1 cellular context compared by ENCODE assay signal in genomic region chr9:105299190-105299854, GRCh38.
A peak's percentile ranks its signal among the peaks of the same experiment; 100 is the strongest.
TF ChIP-seq lines count a peak whose summit lies in the region.

No MANE protein-coding gene starts in this region.

TF ChIP-seq in K562, 482 proteins besides CTCF, POLR2A, EP300 and RAD21 (continued from another document):
- TF ChIP-seq, protein P1, sequence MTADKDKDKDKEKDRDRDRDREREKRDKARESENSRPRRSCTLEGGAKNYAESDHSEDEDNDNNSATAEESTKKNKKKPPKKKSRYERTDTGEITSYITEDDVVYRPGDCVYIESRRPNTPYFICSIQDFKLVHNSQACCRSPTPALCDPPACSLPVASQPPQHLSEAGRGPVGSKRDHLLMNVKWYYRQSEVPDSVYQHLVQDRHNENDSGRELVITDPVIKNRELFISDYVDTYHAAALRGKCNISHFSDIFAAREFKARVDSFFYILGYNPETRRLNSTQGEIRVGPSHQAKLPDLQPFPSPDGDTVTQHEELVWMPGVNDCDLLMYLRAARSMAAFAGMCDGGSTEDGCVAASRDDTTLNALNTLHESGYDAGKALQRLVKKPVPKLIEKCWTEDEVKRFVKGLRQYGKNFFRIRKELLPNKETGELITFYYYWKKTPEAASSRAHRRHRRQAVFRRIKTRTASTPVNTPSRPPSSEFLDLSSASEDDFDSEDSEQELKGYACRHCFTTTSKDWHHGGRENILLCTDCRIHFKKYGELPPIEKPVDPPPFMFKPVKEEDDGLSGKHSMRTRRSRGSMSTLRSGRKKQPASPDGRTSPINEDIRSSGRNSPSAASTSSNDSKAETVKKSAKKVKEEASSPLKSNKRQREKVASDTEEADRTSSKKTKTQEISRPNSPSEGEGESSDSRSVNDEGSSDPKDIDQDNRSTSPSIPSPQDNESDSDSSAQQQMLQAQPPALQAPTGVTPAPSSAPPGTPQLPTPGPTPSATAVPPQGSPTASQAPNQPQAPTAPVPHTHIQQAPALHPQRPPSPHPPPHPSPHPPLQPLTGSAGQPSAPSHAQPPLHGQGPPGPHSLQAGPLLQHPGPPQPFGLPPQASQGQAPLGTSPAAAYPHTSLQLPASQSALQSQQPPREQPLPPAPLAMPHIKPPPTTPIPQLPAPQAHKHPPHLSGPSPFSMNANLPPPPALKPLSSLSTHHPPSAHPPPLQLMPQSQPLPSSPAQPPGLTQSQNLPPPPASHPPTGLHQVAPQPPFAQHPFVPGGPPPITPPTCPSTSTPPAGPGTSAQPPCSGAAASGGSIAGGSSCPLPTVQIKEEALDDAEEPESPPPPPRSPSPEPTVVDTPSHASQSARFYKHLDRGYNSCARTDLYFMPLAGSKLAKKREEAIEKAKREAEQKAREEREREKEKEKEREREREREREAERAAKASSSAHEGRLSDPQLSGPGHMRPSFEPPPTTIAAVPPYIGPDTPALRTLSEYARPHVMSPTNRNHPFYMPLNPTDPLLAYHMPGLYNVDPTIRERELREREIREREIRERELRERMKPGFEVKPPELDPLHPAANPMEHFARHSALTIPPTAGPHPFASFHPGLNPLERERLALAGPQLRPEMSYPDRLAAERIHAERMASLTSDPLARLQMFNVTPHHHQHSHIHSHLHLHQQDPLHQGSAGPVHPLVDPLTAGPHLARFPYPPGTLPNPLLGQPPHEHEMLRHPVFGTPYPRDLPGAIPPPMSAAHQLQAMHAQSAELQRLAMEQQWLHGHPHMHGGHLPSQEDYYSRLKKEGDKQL (CRISPR knock-in tag; IDR thresholded peaks at IDR 0.05; ENCODE audit: borderline replicate concordance) = no peak
- 0 out of 2 replicates have a peak, but pooled peaks have one; percentile 9 for TF ChIP-seq THRB (CRISPR knock-in tag; conservative IDR thresholded peaks at IDR 0.05)
- no peak for TF ChIP-seq NFYB (IDR thresholded peaks at IDR 0.05; ENCODE audit: extremely low read depth, insufficient read length)
- TF ChIP-seq, protein P2, sequence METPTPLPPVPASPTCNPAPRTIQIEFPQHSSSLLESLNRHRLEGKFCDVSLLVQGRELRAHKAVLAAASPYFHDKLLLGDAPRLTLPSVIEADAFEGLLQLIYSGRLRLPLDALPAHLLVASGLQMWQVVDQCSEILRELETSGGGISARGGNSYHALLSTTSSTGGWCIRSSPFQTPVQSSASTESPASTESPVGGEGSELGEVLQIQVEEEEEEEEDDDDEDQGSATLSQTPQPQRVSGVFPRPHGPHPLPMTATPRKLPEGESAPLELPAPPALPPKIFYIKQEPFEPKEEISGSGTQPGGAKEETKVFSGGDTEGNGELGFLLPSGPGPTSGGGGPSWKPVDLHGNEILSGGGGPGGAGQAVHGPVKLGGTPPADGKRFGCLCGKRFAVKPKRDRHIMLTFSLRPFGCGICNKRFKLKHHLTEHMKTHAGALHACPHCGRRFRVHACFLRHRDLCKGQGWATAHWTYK (CRISPR knock-in tag; IDR thresholded peaks at IDR 0.05) = 0 out of 2 replicates have a peak, but pooled peaks have one; percentile 36
- TF ChIP-seq ILK (tag; IDR thresholded peaks at IDR 0.05; ENCODE audit: borderline replicate concordance, low read depth) = no peak
- no peak for TF ChIP-seq PML (IDR thresholded peaks at IDR 0.05; ENCODE audit: low read length)
- no peak for TF ChIP-seq CEBPZ (IDR thresholded peaks at IDR 0.05; ENCODE audit: borderline replicate concordance, low read depth, low read length)
- no peak for TF ChIP-seq NFE2L1 (tag; IDR thresholded peaks at IDR 0.05; ENCODE audit: borderline replicate concordance, low read depth)
- no peak for TF ChIP-seq NR3C1 (CRISPR knock-in tag; IDR thresholded peaks at IDR 0.05)
- no peak for TF ChIP-seq PHB (CRISPR knock-in tag; IDR thresholded peaks at IDR 0.05)
- TF ChIP-seq BRF2 (IDR thresholded peaks at IDR 0.05; ENCODE audit: borderline replicate concordance, insufficient read depth, insufficient read length) = no peak
- TF ChIP-seq ZNF584 (CRISPR knock-in tag; IDR thresholded peaks at IDR 0.05; ENCODE audit: low read depth) = peak; percentile 27; the same call in 1 of the 2 replicates
- TF ChIP-seq ZKSCAN8 (CRISPR knock-in tag; IDR thresholded peaks at IDR 0.05) = peak; percentile 17; the same call in 1 of the 2 replicates
- TF ChIP-seq JUNB (CRISPR knock-in tag; conservative IDR thresholded peaks at IDR 0.05) = peak; percentile 36; the same call in 1 of the 2 replicates
- TF ChIP-seq, protein P3, sequence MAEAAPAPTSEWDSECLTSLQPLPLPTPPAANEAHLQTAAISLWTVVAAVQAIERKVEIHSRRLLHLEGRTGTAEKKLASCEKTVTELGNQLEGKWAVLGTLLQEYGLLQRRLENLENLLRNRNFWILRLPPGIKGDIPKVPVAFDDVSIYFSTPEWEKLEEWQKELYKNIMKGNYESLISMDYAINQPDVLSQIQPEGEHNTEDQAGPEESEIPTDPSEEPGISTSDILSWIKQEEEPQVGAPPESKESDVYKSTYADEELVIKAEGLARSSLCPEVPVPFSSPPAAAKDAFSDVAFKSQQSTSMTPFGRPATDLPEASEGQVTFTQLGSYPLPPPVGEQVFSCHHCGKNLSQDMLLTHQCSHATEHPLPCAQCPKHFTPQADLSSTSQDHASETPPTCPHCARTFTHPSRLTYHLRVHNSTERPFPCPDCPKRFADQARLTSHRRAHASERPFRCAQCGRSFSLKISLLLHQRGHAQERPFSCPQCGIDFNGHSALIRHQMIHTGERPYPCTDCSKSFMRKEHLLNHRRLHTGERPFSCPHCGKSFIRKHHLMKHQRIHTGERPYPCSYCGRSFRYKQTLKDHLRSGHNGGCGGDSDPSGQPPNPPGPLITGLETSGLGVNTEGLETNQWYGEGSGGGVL (CRISPR knock-in tag; IDR thresholded peaks at IDR 0.05) = no peak
TF ChIP-seq in K562: peak in this region for 36.
